In the genomic region with DNA sequence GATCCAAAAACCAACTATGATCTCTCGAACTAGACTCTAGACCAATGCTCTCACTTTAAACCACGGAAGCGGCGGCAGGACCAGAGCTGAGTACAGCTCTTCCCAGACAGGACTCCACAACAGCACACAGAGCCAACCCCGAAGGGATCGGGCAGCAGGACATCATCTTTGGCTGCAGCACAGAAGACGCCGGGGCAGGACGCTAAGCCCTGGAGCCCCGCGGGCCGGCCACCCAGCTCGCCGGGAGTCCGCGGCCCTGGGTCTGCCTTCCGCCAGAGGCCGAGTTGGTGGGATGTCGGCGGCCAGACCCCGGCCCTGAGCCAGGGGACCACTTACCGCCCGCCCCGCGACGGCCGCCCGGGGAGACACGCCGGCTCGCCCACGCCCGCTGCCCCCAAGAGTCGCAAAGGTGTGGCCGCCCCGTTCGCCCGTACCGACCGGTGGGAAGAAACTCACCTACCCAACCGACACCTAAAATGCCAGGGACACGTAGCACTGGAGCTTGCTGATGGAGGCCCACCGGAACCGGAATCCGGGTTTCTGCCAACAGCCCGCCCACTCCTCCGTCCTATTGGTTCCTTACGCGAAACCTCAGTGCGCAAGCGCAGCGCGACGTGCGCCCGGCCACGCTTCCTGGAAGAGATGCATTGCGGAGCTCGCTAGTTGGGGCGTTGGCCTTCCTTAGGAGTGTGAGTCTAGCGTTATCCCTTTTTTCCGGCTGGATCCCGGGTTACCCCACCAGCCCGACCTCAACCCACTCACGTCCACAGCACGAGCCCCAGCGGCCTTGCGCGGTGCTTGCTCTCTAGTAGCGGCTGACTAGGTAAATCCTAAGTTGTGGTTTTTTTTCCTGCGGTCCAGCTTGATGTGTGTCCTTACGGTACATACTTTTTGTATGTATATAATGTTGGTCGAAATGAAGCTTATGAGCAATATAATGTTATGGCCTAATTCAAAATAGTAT, we compare ENCODE assay signal across 8 cellular contexts. TPM values are rescaled to one million over a fixed set of nuclear protein-coding genes. Genes with fewer than 3 reads are reported as not detected.
A peak's percentile ranks its signal among the peaks of the same experiment; 100 is the strongest.
DNase-seq lines count a peak whose midpoint lies in the region; ATAC-seq, FAIRE-seq and TF ChIP-seq lines count a peak whose summit lies in the region.

A gene (minus strand): TSS at position 510 of the 964 bp plus-strand sequence. CDS start 1,623 bp downstream, outside the sequence.

- peak within 1 kb of the TSS; percentile 96 for H3K27ac Mint-ChIP-seq in chondrocyte (ENCODE audit: unreplicated experiment)

- no peaks in the 10 kb centered on the region for H3K9me3 Mint-ChIP-seq in chondrocyte (ENCODE audit: low read depth)

- intact Hi-C loops in kidney (cut with DNase I), result no loop called here

- ATAC-seq in HG03439 (IDR thresholded peaks at IDR 0.05; ENCODE audit: unreplicated experiment), result peak; percentile 93

- peak; percentile 95 for TF ChIP-seq POLR2A in GM19193 (IDR thresholded peaks at IDR 0.05; ENCODE audit: extremely low read depth, insufficient read depth, insufficient read length)

- peak within 1 kb of the TSS; percentile 87 to 89 for H3K9ac ChIP-seq in kidney (ENCODE audit: low read length in 2 of 2)

- no peaks in the 10 kb centered on the region for H3K9me3 ChIP-seq in kidney (ENCODE audit: control insufficient read depth in 1 of 2, low read length in 2 of 2)

- H3K27ac ChIP-seq in kidney (ENCODE audit: low read depth in 2 of 2, low read length in 2 of 2), result peak within 1 kb of the TSS; percentile 80 to 83

- peaks cover 0 to 4% of the 10 kb centered on the region in 2 donors for H3K4me1 ChIP-seq in kidney (ENCODE audit: control insufficient read depth in 1 of 2, insufficient read depth in 1 of 2, low read depth in 1 of 2, low read length in 2 of 2)

- H3K4me3 Mint-ChIP-seq in chondrocyte (ENCODE audit: unreplicated experiment), result peak within 1 kb of the TSS; percentile 99

- H3K4me3 ChIP-seq in kidney (ENCODE audit: low read length in 2 of 2), result peak within 1 kb of the TSS; percentile 92 to 98

- no peaks in the 10 kb centered on the region for H3K27me3 Mint-ChIP-seq in chondrocyte (ENCODE audit: low read depth)

- DNase-seq in AML-193 (lab: John Stamatoyannopoulos, UW) (peak; percentile 82 to 84), NCI-H510A treated with DMSO at 0.1 percent for 48 hours (lab: John Stamatoyannopoulos, UW) (peak; percentile 97), chondrocyte (ENCODE audit: low spot score) (peak; percentile 98), kidney (peak; percentile 99)
- DNase-seq in activated CD4-positive, alpha-beta T cell treated with anti-CD3 and anti-CD28 coated beads for 24 hours (ENCODE audit: low read depth in 2 of 2), result peak; percentile 90 to 93
- DNase-seq in stimulated activated CD4-positive, alpha-beta T cell treated with anti-CD3 and anti-CD28 coated beads, Interleukin-15, amount 100 ng/mL, for 24 hours, result peak; percentile 97

- peaks cover 2% of the 10 kb centered on the region for H3K36me3 Mint-ChIP-seq in chondrocyte (ENCODE audit: low read depth)

- H3K36me3 ChIP-seq in kidney (ENCODE audit: control insufficient read depth in 1 of 2, insufficient read depth in 2 of 2, low read length in 2 of 2), result peaks cover 3 to 17% of the 10 kb centered on the region in 2 donors

- peak; percentile 21 for FAIRE-seq in kidney (lab: Jason Lieb, UNC)

- no peak for TF ChIP-seq CTCF in chondrocyte (IDR thresholded peaks at IDR 0.05)
- no peak for TF ChIP-seq CTCF in kidney (IDR thresholded peaks at IDR 0.05; ENCODE audit: borderline replicate concordance, extremely low read depth, insufficient read depth)

- peaks cover 40% of the 10 kb centered on the region for H3K4me1 Mint-ChIP-seq in chondrocyte (ENCODE audit: low read depth)

RNA-seq across cellular contexts. Expression of the gene that starts here (rescaled TPM):
- total RNA-seq in chondrocyte (177 to 195 TPM (median 194 TPM) in 3 replicates), kidney (95.3 TPM)
- 277 TPM for polyA plus RNA-seq in kidney (ENCODE audit: insufficient read depth, low read depth, low replicate concordance)

Comparison
In these comparisons a context has a peak if more than half of its experiments do, and no peak if none do; other contexts are left out.
1. Peak in every context shown above with its lines: DNase-seq, ATAC-seq, H3K4me3 ChIP-seq and H3K27ac ChIP-seq.